ENCODE assay signal across 22 cellular contexts in the genomic region with DNA sequence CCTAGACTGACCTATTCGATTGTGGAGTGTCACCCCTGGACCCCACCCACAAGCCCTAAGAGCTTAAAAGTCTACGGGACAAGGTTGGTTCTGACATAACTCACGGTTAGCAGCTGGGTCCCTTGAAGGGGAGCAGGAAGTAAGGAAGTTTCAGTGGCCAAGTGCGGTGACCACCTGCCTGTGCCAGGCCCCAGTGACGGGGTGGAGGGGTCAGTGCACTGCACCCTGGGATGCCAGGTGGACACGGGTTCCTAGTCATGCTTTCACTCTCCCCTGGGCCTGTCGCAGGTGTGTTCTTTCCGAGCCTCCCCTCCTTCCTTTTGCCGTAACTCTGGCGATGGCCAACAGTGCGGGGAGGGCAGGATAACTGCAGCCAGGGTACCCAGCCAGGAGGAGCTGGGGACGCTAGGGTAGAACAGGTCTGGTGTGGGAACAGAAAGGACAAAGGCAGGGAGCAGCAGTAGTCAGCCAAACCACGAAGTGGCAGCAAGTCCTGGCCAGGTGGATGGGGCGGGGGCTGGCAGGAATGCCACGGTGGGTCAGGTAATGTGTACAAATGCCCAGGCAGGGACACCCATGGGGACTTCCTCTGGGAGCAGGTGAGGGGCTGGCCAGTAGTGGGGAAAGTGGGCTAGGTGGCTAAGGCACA. TPM values are rescaled to one million over a fixed set of nuclear protein-coding genes. Genes with fewer than 3 reads are reported as not detected.
"Had no signal": no experiment of that assay in that cellular context is flagged by ENCODE, and none has a peak within 500 bp of the region (broad histone marks: within the 10 kb centered on the region; RNA-seq: fewer than 3 reads in every experiment).

No MANE protein-coding gene starts in this region.

- H3K4me1 Mint-ChIP-seq: immature natural killer cell, naive B cell had no signal

- H3K4me1 ChIP-seq: foreskin keratinocyte, left ventricle myocardium inferior, lower lobe of right lung, suprapubic skin, thyroid gland, upper lobe of left lung, uterus had no signal

- DNase-seq: cortex of kidney; effector memory CD8-positive, alpha-beta T cell; erythroblast; foreskin keratinocyte; immature natural killer cell; kidney; left cardiac atrium; left ventricle myocardium inferior; lower lobe of right lung; midbrain; naive B cell; ovary; right cardiac atrium; small intestine; stimulated activated CD4-positive, alpha-beta T cell treated with anti-CD3 and anti-CD28 coated beads, Interleukin-12 subunit alpha, Interleukin-12 subunit beta, amount 100 ng/mL, for 4 hours; stimulated activated naive CD8-positive, alpha-beta T cell treated with anti-CD3 and anti-CD28 coated beads, Interleukin-15, Interleukin-2, amounts not matched to agents 100 U/mL and 50 U/mL, for 24 hours; thyroid gland; uterus had no signal

- H3K27ac ChIP-seq: foreskin keratinocyte, left ventricle myocardium inferior, lower lobe of right lung, ovary, suprapubic skin, thyroid gland, upper lobe of left lung, uterus had no signal

- H3K27ac Mint-ChIP-seq: immature natural killer cell had no signal

- H3K4me3 ChIP-seq: left ventricle myocardium inferior, lower lobe of right lung, ovary, suprapubic skin, thyroid gland, upper lobe of left lung, uterus had no signal

- H3K36me3 ChIP-seq: left ventricle myocardium inferior, lower lobe of right lung, ovary, suprapubic skin, thyroid gland, upper lobe of left lung, uterus had no signal

- H3K27me3 Mint-ChIP-seq: effector memory CD8-positive, alpha-beta T cell; naive B cell had no signal

- H3K4me3 Mint-ChIP-seq: effector memory CD8-positive, alpha-beta T cell; immature natural killer cell; memory B cell had no signal

- H3K27me3 ChIP-seq: ovary, suprapubic skin, thyroid gland, upper lobe of left lung, uterus had no signal

- H3K36me3 Mint-ChIP-seq: immature natural killer cell, memory B cell had no signal

- H3K9me3 ChIP-seq: lower lobe of right lung, ovary, suprapubic skin, thyroid gland, upper lobe of left lung, uterus had no signal

- ATAC-seq: effector memory CD8-positive, alpha-beta T cell; foreskin keratinocyte; left cardiac atrium; lower lobe of right lung; stimulated activated naive CD8-positive, alpha-beta T cell treated with anti-CD3 and anti-CD28 coated beads, Interleukin-15, Interleukin-2, amounts not matched to agents 100 U/mL and 50 U/mL, for 24 hours had no signal

- H3K9me3 Mint-ChIP-seq: effector memory CD8-positive, alpha-beta T cell; immature natural killer cell; memory B cell had no signal

RNA-seq across cellular contexts. Expression of a gene that starts 58.3 kb away (rescaled TPM):
- polyA plus RNA-seq: neural cell had no signal
